Comparison of ENCODE assay signal across 7 cellular contexts in the genomic region with DNA sequence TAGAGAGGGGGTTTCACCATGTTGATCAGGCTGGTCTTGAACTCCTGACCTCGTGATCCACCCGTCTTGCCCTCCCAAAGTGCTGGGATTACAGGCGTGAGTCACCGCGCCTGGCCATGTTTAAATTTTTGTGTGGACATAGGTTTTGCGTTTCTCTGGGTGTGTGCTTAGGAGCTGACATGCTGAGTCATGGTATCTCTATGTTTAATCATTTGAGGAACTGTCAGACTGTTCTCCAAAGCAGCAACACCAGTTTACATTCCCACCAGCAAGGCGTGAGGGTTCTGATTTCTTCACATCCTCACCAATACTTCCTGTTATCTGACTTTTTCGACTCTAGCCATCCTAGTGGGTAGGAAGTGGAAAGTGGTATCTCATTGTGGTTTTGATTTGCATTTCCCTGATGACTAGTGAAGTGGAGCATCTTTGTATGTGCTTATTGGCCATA.
DNase-seq lines count a peak whose midpoint lies in the region; ATAC-seq lines count a peak whose summit lies in the region.

No MANE protein-coding gene starts in this region.

- ATAC-seq in GM19395 (IDR thresholded peaks at IDR 0.05; ENCODE audit: unreplicated experiment) (peak; percentile 88), left lobe of liver (peak; percentile 43), GM19328 (IDR thresholded peaks at IDR 0.05; ENCODE audit: unreplicated experiment) (no peak), HG02588 (IDR thresholded peaks at IDR 0.05; ENCODE audit: unreplicated experiment) (no peak)

- DNase-seq in LoVo (ENCODE audit: low spot score) (peak; percentile 69), left lobe of liver (ENCODE audit: low spot score) (peak; percentile 44), NCI-H187 treated with DMSO at 0.1 percent for 48 hours (lab: John Stamatoyannopoulos, UW) (no peak)
- peak; percentile 38 for DNase-seq in activated CD8-positive, alpha-beta memory T cell treated with anti-CD3 and anti-CD28 coated beads, Interleukin-2, amount 50 U/mL, for 1 hour (ENCODE audit: extremely low read depth)

Comparison
In these comparisons a context has a peak if more than half of its experiments do, and no peak if none do; other contexts are left out.
1. ATAC-seq: peak in GM19395 (single experiment) and left lobe of liver (single experiment); none in GM19328 (single experiment) and HG02588 (single experiment).